ENCODE assay signal across 8 cellular contexts in the genomic region with DNA sequence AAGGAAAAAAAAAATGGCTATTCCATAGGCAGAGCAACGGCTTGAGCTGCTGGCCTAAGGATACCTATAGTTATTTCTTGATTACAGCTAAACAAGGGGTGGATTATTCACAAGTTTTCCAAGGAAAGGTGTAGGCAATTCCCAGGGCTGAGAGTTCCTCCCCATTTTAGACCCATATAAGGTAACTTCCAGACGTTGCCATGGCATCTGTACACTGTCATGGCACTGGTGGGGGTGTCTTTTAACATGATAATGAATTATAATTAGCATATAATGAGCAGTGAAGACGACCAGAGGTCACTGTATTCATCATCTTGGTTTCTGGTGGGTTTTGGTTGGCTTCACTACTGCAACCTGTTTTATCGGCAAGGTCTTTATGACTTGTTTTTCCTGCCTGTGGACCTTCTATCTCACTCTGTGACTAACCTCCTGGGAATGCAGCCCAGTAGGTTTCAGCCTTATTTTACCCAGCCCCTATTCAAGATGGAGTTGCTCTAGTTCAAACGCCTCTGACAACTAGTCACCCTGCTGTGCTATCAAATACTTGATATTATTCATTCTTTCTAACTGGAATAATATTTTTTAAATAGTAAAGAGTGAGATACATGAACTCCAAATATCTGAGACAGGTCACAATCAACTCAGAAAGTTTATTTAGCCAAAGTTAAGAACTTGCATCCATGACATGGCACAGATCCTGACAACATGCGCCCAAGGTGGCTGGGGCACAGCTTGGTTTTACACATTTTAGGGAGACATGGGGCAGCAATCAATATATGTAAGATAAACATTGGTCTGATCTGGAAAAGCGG. TPM values are rescaled to one million over a fixed set of nuclear protein-coding genes. Genes with fewer than 3 reads are reported as not detected.
A peak's percentile ranks its signal among the peaks of the same experiment; 100 is the strongest.
DNase-seq lines count a peak whose midpoint lies in the region; ATAC-seq, FAIRE-seq and TF ChIP-seq lines count a peak whose summit lies in the region.

No MANE protein-coding gene starts in this region.

- H3K9me3 ChIP-seq in keratinocyte (ENCODE audit: control insufficient read depth, low read depth, low read length) (no peaks in the 10 kb centered on the region), tibial nerve (no peaks in the 10 kb centered on the region)

- dilution Hi-C loops in keratinocyte (cut with MboI; ENCODE audit: extremely low pct_ligation_motif_present, low sequenced_read_pairs): no loop called here

- peak overlapping the region; percentile 82 for H3K4me2 ChIP-seq in keratinocyte (ENCODE audit: control insufficient read depth, extremely low read depth, insufficient read depth, low read depth, low read length)

- ATAC-seq in activated naive CD4-positive, alpha-beta T cell treated with anti-CD3 and anti-CD28 coated beads, Interleukin-2, amount 50 U/mL, for 72 hours: no peak
- ATAC-seq in activated naive CD8-positive, alpha-beta T cell treated with anti-CD3 and anti-CD28 coated beads, Interleukin-2, amount 10 ng/mL, durations not matched to agents 7 days and 5 days (ENCODE audit: low read depth): no peak
- ATAC-seq in HG03159 (IDR thresholded peaks at IDR 0.05; ENCODE audit: unreplicated experiment): no peak

- peak overlapping the region; percentile 65 for H3K27ac Mint-ChIP-seq in activated naive CD4-positive, alpha-beta T cell treated with anti-CD3 and anti-CD28 coated beads, Interleukin-2, amount 50 U/mL, for 24 hours
- H3K27ac Mint-ChIP-seq in activated naive CD4-positive, alpha-beta T cell treated with anti-CD3 and anti-CD28 coated beads, Interleukin-2, amount 50 U/mL, for 72 hours: no peak overlapping the region
- no peak overlapping the region for H3K27ac Mint-ChIP-seq in activated naive CD8-positive, alpha-beta T cell treated with anti-CD3 and anti-CD28 coated beads, Interleukin-2, amount 10 ng/mL, durations not matched to agents 7 days and 5 days

- no peak for TF ChIP-seq POLR2A in tibial nerve (IDR thresholded peaks at IDR 0.05)

- FAIRE-seq in keratinocyte (lab: Jason Lieb, UNC): peak; percentile 82

- peak overlapping the region; percentile 99 for H3K4me3 Mint-ChIP-seq in activated naive CD4-positive, alpha-beta T cell treated with anti-CD3 and anti-CD28 coated beads, Interleukin-2, amount 50 U/mL, for 24 hours
- peak overlapping the region; percentile 98 for H3K4me3 Mint-ChIP-seq in activated naive CD8-positive, alpha-beta T cell treated with anti-CD3 and anti-CD28 coated beads, Interleukin-2, amount 10 ng/mL, durations not matched to agents 7 days and 5 days

- no peak for TF ChIP-seq CTCF in keratinocyte (optimal IDR thresholded peaks at IDR 0.05 in 1 of 3, IDR thresholded peaks at IDR 0.05 in 1 of 3, conservative IDR thresholded peaks at IDR 0.05 in 1 of 3; ENCODE audit: extremely low read depth in 1 of 3, insufficient read depth in 2 of 3, low read length in 3 of 3)
- TF ChIP-seq CTCF in tibial nerve (IDR thresholded peaks at IDR 0.05): no peak

- H3K4me1 Mint-ChIP-seq in activated naive CD4-positive, alpha-beta T cell treated with anti-CD3 and anti-CD28 coated beads, Interleukin-2, amount 50 U/mL, for 24 hours: peaks cover 28% of the 10 kb centered on the region
- H3K4me1 Mint-ChIP-seq in activated naive CD8-positive, alpha-beta T cell treated with anti-CD3 and anti-CD28 coated beads, Interleukin-2, amount 10 ng/mL, durations not matched to agents 7 days and 5 days: peaks cover 10% of the 10 kb centered on the region

- DNase-seq in activated naive CD4-positive, alpha-beta T cell treated with anti-CD3 and anti-CD28 coated beads, Interleukin-2, amount 50 U/mL, for 72 hours (ENCODE audit: low spot score in 2 of 2): no peak
- DNase-seq in activated naive CD8-positive, alpha-beta T cell treated with anti-CD3 and anti-CD28 coated beads, Interleukin-2, amount 10 ng/mL, durations not matched to agents 7 days and 5 days: no peak
- DNase-seq in keratinocyte (ENCODE audit: low read depth, low spot score): peak; percentile 57
- no peak for DNase-seq in tibial nerve (ENCODE audit: low spot score in 2 of 2)
- DNase-seq in NCI-H446 treated with DMSO at 0.1 percent for 48 hours (lab: John Stamatoyannopoulos, UW): no peak
- no peak for DNase-seq in NCI-H2107 (lab: John Stamatoyannopoulos, UW)

- peaks cover 2% of the 10 kb centered on the region for H3K36me3 Mint-ChIP-seq in activated naive CD4-positive, alpha-beta T cell treated with anti-CD3 and anti-CD28 coated beads, Interleukin-2, amount 50 U/mL, for 24 hours
- H3K36me3 Mint-ChIP-seq in activated naive CD4-positive, alpha-beta T cell treated with anti-CD3 and anti-CD28 coated beads, Interleukin-2, amount 50 U/mL, for 72 hours: peaks cover 13 to 14% of the 10 kb centered on the region in 2 donors
- peaks cover 1% of the 10 kb centered on the region for H3K36me3 Mint-ChIP-seq in activated naive CD8-positive, alpha-beta T cell treated with anti-CD3 and anti-CD28 coated beads, Interleukin-2, amount 10 ng/mL, durations not matched to agents 7 days and 5 days

- no peak for TF ChIP-seq EP300 in tibial nerve (IDR thresholded peaks at IDR 0.05)

- H3K27me3 ChIP-seq in keratinocyte (ENCODE audit: control insufficient read depth, extremely low read depth, insufficient read depth, low read length): no peaks in the 10 kb centered on the region
- no peaks in the 10 kb centered on the region for H3K27me3 ChIP-seq in tibial nerve

- no peaks in the 10 kb centered on the region for H3K27me3 Mint-ChIP-seq in activated naive CD4-positive, alpha-beta T cell treated with anti-CD3 and anti-CD28 coated beads, Interleukin-2, amount 50 U/mL, for 24 hours
- no peaks in the 10 kb centered on the region for H3K27me3 Mint-ChIP-seq in activated naive CD8-positive, alpha-beta T cell treated with anti-CD3 and anti-CD28 coated beads, Interleukin-2, amount 10 ng/mL, durations not matched to agents 7 days and 5 days

- 59 to 60% methylated on average over 7 of the region's 7 CpGs for WGBS in tibial nerve, 2 donors

- H3K36me3 ChIP-seq in keratinocyte (ENCODE audit: control insufficient read depth in 2 of 2, extremely low read depth in 1 of 2, insufficient read depth in 2 of 2, low read length in 2 of 2) (no peaks in the 10 kb centered on the region), tibial nerve (peaks cover 0 to 6% (median 0%) of the 10 kb centered on the region in 3 donors)

- POLR2A ChIA-PET in activated naive CD8-positive, alpha-beta T cell treated with anti-CD3 and anti-CD28 coated beads, Interleukin-2, amount 10 ng/mL, durations not matched to agents 7 days and 5 days (lab: Charles Lee): no interaction called here

- peak overlapping the region; percentile 97 for H3K9ac ChIP-seq in keratinocyte (ENCODE audit: control insufficient read depth, extremely low read depth, insufficient read depth, low read length)

- H3K4me1 ChIP-seq in keratinocyte (ENCODE audit: control insufficient read depth, extremely low read depth, insufficient read depth, low read length) (peaks cover 14% of the 10 kb centered on the region), tibial nerve (peaks cover 0 to 34% (median 12%) of the 10 kb centered on the region in 4 donors)

- no peaks in the 10 kb centered on the region for H3K9me1 ChIP-seq in keratinocyte (ENCODE audit: control insufficient read depth, extremely low read depth, insufficient read depth, low read length)

- no peaks in the 10 kb centered on the region for H4K20me1 ChIP-seq in keratinocyte (ENCODE audit: control insufficient read depth, extremely low read depth, insufficient read depth, low read length)

- peak overlapping the region; percentile 96 for H3K27ac ChIP-seq in keratinocyte (ENCODE audit: control insufficient read depth, insufficient read depth, low read length)
- H3K27ac ChIP-seq in tibial nerve: no peak overlapping the region

- peaks cover 14% of the 10 kb centered on the region for H3K79me2 ChIP-seq in keratinocyte (ENCODE audit: control insufficient read depth, insufficient read depth, low read length)

- H3K9me3 Mint-ChIP-seq in activated naive CD4-positive, alpha-beta T cell treated with anti-CD3 and anti-CD28 coated beads, Interleukin-2, amount 50 U/mL, for 24 hours: no peaks in the 10 kb centered on the region
- no peaks in the 10 kb centered on the region for H3K9me3 Mint-ChIP-seq in activated naive CD4-positive, alpha-beta T cell treated with anti-CD3 and anti-CD28 coated beads, Interleukin-2, amount 50 U/mL, for 72 hours
- no peaks in the 10 kb centered on the region for H3K9me3 Mint-ChIP-seq in activated naive CD8-positive, alpha-beta T cell treated with anti-CD3 and anti-CD28 coated beads, Interleukin-2, amount 10 ng/mL, durations not matched to agents 7 days and 5 days

- H3K4me3 ChIP-seq in keratinocyte (ENCODE audit: control insufficient read depth in 2 of 3, extremely low read depth in 1 of 3, insufficient read depth in 2 of 3, low read depth in 1 of 3, low read length in 3 of 3) (peak overlapping the region; percentile 88 to 95 (median 90)), tibial nerve (peak overlapping the region in 3 of 4 donors; percentile 61 to 94 (median 93))

- H2AFZ ChIP-seq in keratinocyte (ENCODE audit: control insufficient read depth, low read length): peak overlapping the region; percentile 22

RNA-seq across cellular contexts. Expression of a gene that starts 1.4 kb away (rescaled TPM):
- total RNA-seq in activated naive CD4-positive, alpha-beta T cell treated with anti-CD3 and anti-CD28 coated beads, Interleukin-2, amount 50 U/mL, for 72 hours: 10 to 100 TPM; 23.0 to 32.7 TPM
- 10 to 100 TPM; 23.3 to 23.7 TPM for total RNA-seq in activated naive CD8-positive, alpha-beta T cell treated with anti-CD3 and anti-CD28 coated beads, Interleukin-2, amount 10 ng/mL, durations not matched to agents 7 days and 5 days
- 6.9 to 13.1 TPM (median 10.4 TPM) in 3 replicates for polyA plus RNA-seq in keratinocyte
- 22.5 TPM for polyA plus RNA-seq in keratinocyte (2011; ENCODE audit: low read depth)
- polyA plus RNA-seq in keratinocyte (2011; cell fraction: cytosol; rRNA removed): 2.8 and 5.7 TPM in 2 replicates
- 18.5 and 25.5 TPM in 2 replicates for polyA plus RNA-seq in keratinocyte (2011; cell fraction: nucleus; rRNA removed)
- 10.9 and 12.7 TPM in 2 replicates for polyA plus RNA-seq in keratinocyte (2012; ENCODE audit: low replicate concordance)
- 1.3 to 8.7 TPM (median 5.4 TPM) in 3 replicates for polyA minus RNA-seq in keratinocyte
- 2.7 TPM for polyA minus RNA-seq in keratinocyte (2011; cell fraction: cytosol; rRNA and poly(A)+ RNA removed)
- 9.6 and 19.8 TPM in 2 replicates for polyA minus RNA-seq in keratinocyte (2011; cell fraction: nucleus; rRNA and poly(A)+ RNA removed)
- 10 to 100 TPM; 16.5 to 29.7 (median 24.4) TPM for total RNA-seq in tibial nerve

RNA-seq across cellular contexts. Expression of a gene that starts 42.7 kb away (rescaled TPM):
- not detected for total RNA-seq in activated naive CD4-positive, alpha-beta T cell treated with anti-CD3 and anti-CD28 coated beads, Interleukin-2, amount 50 U/mL, for 72 hours
- not detected for total RNA-seq in activated naive CD8-positive, alpha-beta T cell treated with anti-CD3 and anti-CD28 coated beads, Interleukin-2, amount 10 ng/mL, durations not matched to agents 7 days and 5 days
- polyA plus RNA-seq in keratinocyte: not detected in 3 replicates
- polyA plus RNA-seq in keratinocyte (2011; ENCODE audit: low read depth): not detected
- polyA plus RNA-seq in keratinocyte (2011; cell fraction: cytosol; rRNA removed): not detected in 2 replicates
- not detected in 2 replicates for polyA plus RNA-seq in keratinocyte (2011; cell fraction: nucleus; rRNA removed)
- not detected in 2 replicates for polyA plus RNA-seq in keratinocyte (2012; ENCODE audit: low replicate concordance)
- polyA minus RNA-seq in keratinocyte: not detected in 3 replicates
- polyA minus RNA-seq in keratinocyte (2011; cell fraction: cytosol; rRNA and poly(A)+ RNA removed): not detected
- not detected in 2 replicates for polyA minus RNA-seq in keratinocyte (2011; cell fraction: nucleus; rRNA and poly(A)+ RNA removed)
- 10 to 100 TPM; 28.3 to 54.3 (median 39.8) TPM for total RNA-seq in tibial nerve

Comparison
In these comparisons a context has a peak if more than half of its experiments do, and no peak if none do; other contexts are left out.
1. RNA of a gene that starts 42.7 kb away (total RNA-seq): 28.3 to 54.3 TPM in tibial nerve; not detected in activated naive CD4-positive, alpha-beta T cell treated with anti-CD3 and anti-CD28 coated beads, Interleukin-2, amount 50 U/mL, for 72 hours and not detected in activated naive CD8-positive, alpha-beta T cell treated with anti-CD3 and anti-CD28 coated beads, Interleukin-2, amount 10 ng/mL, durations not matched to agents 7 days and 5 days; every median in the first group is over 10 times any median in the second.